1 cellular context compared by ENCODE assay signal in genomic region chr17:28978016-28978415, GRCh38.
TF ChIP-seq lines count a peak whose summit lies in the region.

No MANE protein-coding gene starts in this region.

TF ChIP-seq in H1, 55 proteins besides CTCF, POLR2A, EP300 and RAD21:
- TF ChIP-seq KDM4A (IDR thresholded peaks at IDR 0.05; ENCODE audit: low read depth, low read length, severe bottlenecking) = no peak
- TF ChIP-seq PHF8 (conservative IDR thresholded peaks at IDR 0.05; ENCODE audit: low read depth, low read length) = no peak
- no peak for TF ChIP-seq CHD7 (IDR thresholded peaks at IDR 0.05; ENCODE audit: insufficient replicate concordance, low read length)
- no peak for TF ChIP-seq CHD2 (IDR thresholded peaks at IDR 0.05; ENCODE audit: low read length)
- no peak for TF ChIP-seq BCL11A (IDR thresholded peaks at IDR 0.05; ENCODE audit: low read depth in 2 of 2, low read length in 2 of 2)
- peak; percentile 37; the same call in 1 of the 2 replicates for TF ChIP-seq E2F6 (IDR thresholded peaks at IDR 0.05)
- no peak for TF ChIP-seq CTBP2 (IDR thresholded peaks at IDR 0.05; ENCODE audit: borderline replicate concordance, insufficient read depth, insufficient read length, low read length)
